23 cellular contexts compared by ENCODE assay signal in genomic region chr1:36842448-36842847, GRCh38.
A peak's percentile ranks its signal among the peaks of the same experiment; 100 is the strongest.
DNase-seq lines count a peak whose midpoint lies in the region; ATAC-seq and TF ChIP-seq lines count a peak whose summit lies in the region.
"Had no signal": no experiment of that assay in that cellular context is flagged by ENCODE, and none has a peak within 500 bp of the region (broad histone marks: within the 10 kb centered on the region; RNA-seq: fewer than 3 reads in every experiment).

No MANE protein-coding gene starts in this region.

- H3K9me3 ChIP-seq in WERI-Rb-1 (ENCODE audit: severe bottlenecking) (no peaks in the 10 kb centered on the region), spleen (no peaks in the 10 kb centered on the region)
- H3K9me3 ChIP-seq: A549; BE2C; BLaER1 treated with 17β-estradiol and CSF1 and Interleukin-3, amounts not matched to agents 10 nM and 100 nM had no signal

- no peaks in the 10 kb centered on the region for H4K20me1 ChIP-seq in GM23338 (replicated peaks; ENCODE audit: insufficient read depth)
- H4K20me1 ChIP-seq: BLaER1 treated with 17β-estradiol and CSF1 and Interleukin-3, amounts not matched to agents 10 nM and 100 nM had no signal

- no peaks in the 10 kb centered on the region for H3K9me2 ChIP-seq in GM23338 (ENCODE audit: insufficient read depth)

- H3K4me3 ChIP-seq in GM23338: no peak overlapping the region
- H3K4me3 ChIP-seq in WERI-Rb-1 (ENCODE audit: low read depth, low read length): no peak overlapping the region
- no peak overlapping the region for H3K4me3 ChIP-seq in spleen
- H3K4me3 ChIP-seq: A549; BLaER1 treated with 17β-estradiol and CSF1 and Interleukin-3, amounts not matched to agents 10 nM and 100 nM; GM23248 had no signal

- intact Hi-C loops in spleen (cut with DNase I; ENCODE audit: low total_unique reads): no loop called here

- H3K79me2 ChIP-seq in GM23338 (replicated peaks; ENCODE audit: insufficient read depth): no peaks in the 10 kb centered on the region

- H3K27ac Mint-ChIP-seq in GM23338: no peak overlapping the region
- H3K27ac Mint-ChIP-seq: CD4-positive, alpha-beta memory T cell; H9; HFFc6 had no signal

- DNase-seq in NCI-H524 (lab: John Stamatoyannopoulos, UW) (peak; percentile 30 to 53), NCI-H524 treated with DMSO at 0.1 percent for 48 hours (lab: John Stamatoyannopoulos, UW) (no peak), GM23338 (ENCODE audit: low spot score) (no peak), WERI-Rb-1 (peak; percentile 73), spleen (peak; percentile 36), NCI-H1048 (lab: John Stamatoyannopoulos, UW) (no peak)
- DNase-seq: 8988T; ACHN; AML-193; BE2C; Calu3; CD4-positive, alpha-beta memory T cell; COR-L47; DMS53; GF-D8; GM23248; H9; HFFc6 had no signal

- H3K36me3 Mint-ChIP-seq in GM23338 (ENCODE audit: low read depth): no peaks in the 10 kb centered on the region
- H3K36me3 Mint-ChIP-seq: CD4-positive, alpha-beta memory T cell had no signal

- ATAC-seq in GM23338 (peak; percentile 15; the same call in 2 of the 3 replicates), GM21619 (IDR thresholded peaks at IDR 0.05; ENCODE audit: unreplicated experiment) (no peak), HG02981 (IDR thresholded peaks at IDR 0.05; ENCODE audit: unreplicated experiment) (no peak)
- ATAC-seq: A549, HCT116 had no signal

- no peak overlapping the region for H2AFZ ChIP-seq in GM23338
- H2AFZ ChIP-seq: GM23248 had no signal

- no peak overlapping the region for H3K4me3 Mint-ChIP-seq in GM23338
- H3K4me3 Mint-ChIP-seq: CD4-positive, alpha-beta memory T cell; H9; HFFc6 had no signal

- no peaks in the 10 kb centered on the region for H3F3A ChIP-seq in GM23338 (replicated peaks; ENCODE audit: low read depth)

- TF ChIP-seq CTCF in GM23338 (conservative IDR thresholded peaks at IDR 0.05; ENCODE audit: low read depth in 2 of 2) (no peak), WERI-Rb-1 (IDR thresholded peaks at IDR 0.05; ENCODE audit: low read depth, low read length) (no peak), spleen (IDR thresholded peaks at IDR 0.05 in 8 of 11, conservative IDR thresholded peaks at IDR 0.05 in 3 of 11) (no peak)

- H3K27ac ChIP-seq in GM23338 (ENCODE audit: low read depth) (no peak overlapping the region), WERI-Rb-1 (peak overlapping the region; percentile 89), spleen (no peak overlapping the region)
- H3K27ac ChIP-seq: A549; BLaER1 treated with 17β-estradiol and CSF1 and Interleukin-3, amounts not matched to agents 10 nM and 100 nM; GM23248 had no signal

- H3K36me3 ChIP-seq in GM23338 (ENCODE audit: insufficient read depth) (no peaks in the 10 kb centered on the region), WERI-Rb-1 (peaks cover 54% of the 10 kb centered on the region), spleen (no peaks in the 10 kb centered on the region)
- H3K36me3 ChIP-seq: BE2C; BLaER1 treated with 17β-estradiol and CSF1 and Interleukin-3, amounts not matched to agents 10 nM and 100 nM had no signal

- H3K4me1 ChIP-seq in GM23338 (ENCODE audit: insufficient read depth) (peaks cover 32% of the 10 kb centered on the region), spleen (no peaks in the 10 kb centered on the region)
- H3K4me1 ChIP-seq: A549 had no signal

- peaks cover 16% of the 10 kb centered on the region for H3K27me3 Mint-ChIP-seq in GM23338 (ENCODE audit: insufficient read depth, low read depth, poor library complexity)

- no peak overlapping the region for H3K4me2 ChIP-seq in GM23338
- H3K4me2 ChIP-seq: A549; BLaER1 treated with 17β-estradiol and CSF1 and Interleukin-3, amounts not matched to agents 10 nM and 100 nM had no signal

- H3K4me1 Mint-ChIP-seq in GM23338: peaks cover 54% of the 10 kb centered on the region
- H3K4me1 Mint-ChIP-seq: CD4-positive, alpha-beta memory T cell had no signal

- H3K27me3 ChIP-seq in GM23338 (ENCODE audit: insufficient read depth): no peaks in the 10 kb centered on the region
- H3K27me3 ChIP-seq in WERI-Rb-1 (ENCODE audit: insufficient read depth, low read depth, severe bottlenecking): no peaks in the 10 kb centered on the region
- H3K27me3 ChIP-seq in spleen (replicated peaks in 1 of 7): peaks cover 0 to 71% (median 0%) of the 10 kb centered on the region in 7 donors
- H3K27me3 ChIP-seq: BE2C; BLaER1 treated with 17β-estradiol and CSF1 and Interleukin-3, amounts not matched to agents 10 nM and 100 nM had no signal

- no peaks in the 10 kb centered on the region for H3K9me3 Mint-ChIP-seq in GM23338
- H3K9me3 Mint-ChIP-seq: CD4-positive, alpha-beta memory T cell; H9 had no signal

- WGBS in spleen, 5 donors: 67 to 75% (median 70%) methylated on average over 6 to 7 of the region's 7 CpGs

- no peak for TF ChIP-seq POLR2A in spleen (IDR thresholded peaks at IDR 0.05)

TF ChIP-seq in GM23338, 12 proteins besides CTCF, POLR2A, EP300 and RAD21:
- TF ChIP-seq NANOG (IDR thresholded peaks at IDR 0.05; ENCODE audit: borderline replicate concordance): no peak
- no peak for TF ChIP-seq CREB1 (CRISPR knock-in tag; IDR thresholded peaks at IDR 0.05; ENCODE audit: low read depth)

Comparison
In these comparisons a context has a peak if more than half of its experiments do, and no peak if none do; other contexts are left out.
1. DNase-seq: peak in NCI-H524 (2 of 2), WERI-Rb-1 (single experiment) and spleen (single experiment); none in NCI-H524 treated with DMSO at 0.1 percent for 48 hours (single experiment), GM23338 (single experiment) and NCI-H1048 (single experiment).